9 cellular contexts compared by ENCODE assay signal in genomic region chr1:24294228-24294672, GRCh38. TPM values are rescaled to one million over a fixed set of nuclear protein-coding genes. Genes with fewer than 3 reads are reported as not detected.
A peak's percentile ranks its signal among the peaks of the same experiment; 100 is the strongest.
DNase-seq lines count a peak whose midpoint lies in the region; ATAC-seq and TF ChIP-seq lines count a peak whose summit lies in the region.
"Had no signal": no experiment of that assay in that cellular context is flagged by ENCODE, and none has a peak within 500 bp of the region (broad histone marks: within the 10 kb centered on the region; RNA-seq: fewer than 3 reads in every experiment).

No MANE protein-coding gene starts in this region.

- H3K9ac ChIP-seq in smooth muscle cell (ENCODE audit: low read depth) = no peak overlapping the region

- H3K4me3 ChIP-seq in smooth muscle cell = no peak overlapping the region
- H3K4me3 ChIP-seq: GM12878 had no signal

- no peaks in the 10 kb centered on the region for H3K9me3 ChIP-seq in smooth muscle cell (replicated peaks; ENCODE audit: low read depth)

- TF ChIP-seq CTCF in smooth muscle cell (IDR thresholded peaks at IDR 0.05; ENCODE audit: borderline replicate concordance, insufficient read depth, poor library complexity, severe bottlenecking) = no peak

- peak overlapping the region; percentile 86 for H3K27ac ChIP-seq in smooth muscle cell (ENCODE audit: low read depth)

- 46% methylated on average over 9 of the region's 9 CpGs for WGBS in smooth muscle cell (ENCODE audit: low lambda C conversion rate)

- H3K4me1 ChIP-seq in smooth muscle cell (ENCODE audit: low read depth) = peaks cover 6% of the 10 kb centered on the region

- DNase-seq in HCEC 1CT (peak; percentile 98), T1000 (lab: John Stamatoyannopoulos, UW) (peak; percentile 78), glomerular visceral epithelial cell (ENCODE audit: extremely low spot score) (peak; percentile 66), smooth muscle cell (lab: John Stamatoyannopoulos, UW; ENCODE audit: unreplicated experiment) (no peak), AML-193 (lab: John Stamatoyannopoulos, UW) (no peak), medulla oblongata (ENCODE audit: extremely low spot score) (no peak), hypothalamus (lab: John Stamatoyannopoulos, UW) (no peak)

- H3K27me3 ChIP-seq in smooth muscle cell (ENCODE audit: low read depth) = no peaks in the 10 kb centered on the region

- H2AFZ ChIP-seq in smooth muscle cell (ENCODE audit: low read depth) = peak overlapping the region; percentile 48

- H4K20me1 ChIP-seq in smooth muscle cell (ENCODE audit: low read depth) = no peaks in the 10 kb centered on the region

- H3K79me2 ChIP-seq in smooth muscle cell (ENCODE audit: low read depth) = no peaks in the 10 kb centered on the region

- ATAC-seq in GM21619 (IDR thresholded peaks at IDR 0.05; ENCODE audit: unreplicated experiment) = no peak
- ATAC-seq: GM12878 had no signal

- peak overlapping the region; percentile 71 for H3K4me2 ChIP-seq in smooth muscle cell

- H3K36me3 ChIP-seq in smooth muscle cell (ENCODE audit: low read depth) = no peaks in the 10 kb centered on the region

- peaks cover 3% of the 10 kb centered on the region for H3F3A ChIP-seq in smooth muscle cell (ENCODE audit: low read depth)

RNA-seq across cellular contexts. Expression of gene GRHL3, which starts 24.9 kb away (rescaled TPM):
- 5.6 and 10.5 TPM in 2 replicates for total RNA-seq in smooth muscle cell
- polyA plus RNA-seq in smooth muscle cell = 0.87 and 4.9 TPM in 2 replicates

Comparison
In these comparisons a context has a peak if more than half of its experiments do, and no peak if none do; other contexts are left out.
1. DNase-seq: peak in HCEC 1CT (single experiment), T1000 (single experiment) and glomerular visceral epithelial cell (single experiment); none in smooth muscle cell (single experiment), AML-193 (0 of 2), medulla oblongata (single experiment) and hypothalamus (0 of 51).